9 cellular contexts compared by ENCODE assay signal in the genomic region with DNA sequence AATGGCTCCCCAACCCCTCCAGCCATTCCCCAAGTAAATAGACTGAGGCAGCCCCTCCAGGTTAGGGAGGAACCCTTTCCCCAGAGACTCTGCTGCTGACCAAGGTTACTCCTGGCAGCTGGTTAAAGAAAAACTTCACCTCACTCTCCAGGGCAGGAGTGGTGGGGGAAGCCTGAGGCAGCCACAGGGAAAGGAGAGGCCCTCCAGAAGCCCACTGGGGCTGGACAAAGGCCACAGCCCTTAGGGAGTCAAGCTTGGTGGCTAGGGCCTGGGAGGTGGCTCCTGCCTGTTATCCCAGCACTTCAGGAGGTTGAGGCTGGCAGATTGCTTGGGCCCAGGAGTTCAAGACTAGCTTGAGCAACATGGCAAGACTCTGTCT. TPM values are rescaled to one million over a fixed set of nuclear protein-coding genes. Genes with fewer than 3 reads are reported as not detected.
A peak's percentile ranks its signal among the peaks of the same experiment; 100 is the strongest.
DNase-seq lines count a peak whose midpoint lies in the region; ATAC-seq and TF ChIP-seq lines count a peak whose summit lies in the region.
"Had no signal": no experiment of that assay in that cellular context is flagged by ENCODE, and none has a peak within 500 bp of the region (broad histone marks: within the 10 kb centered on the region; RNA-seq: fewer than 3 reads in every experiment).

No MANE protein-coding gene starts in this region.

- peaks cover 28 to 30% of the 10 kb centered on the region in 2 donors for H3K4me1 Mint-ChIP-seq in effector memory CD8-positive, alpha-beta T cell (ENCODE audit: low read depth in 2 of 2)
- peaks cover 34% of the 10 kb centered on the region for H3K4me1 Mint-ChIP-seq in neural crest cell

- DNase-seq in AG09309 (ENCODE audit: low read depth) = no peak
- no peak for DNase-seq in NB4 (ENCODE audit: low read depth)
- DNase-seq in effector memory CD8-positive, alpha-beta T cell = no peak
- no peak for DNase-seq in neural crest cell (ENCODE audit: low read depth, low spot score)
- no peak for DNase-seq in NCI-H510A (lab: John Stamatoyannopoulos, UW)
- DNase-seq in medulla oblongata (ENCODE audit: extremely low spot score) = no peak
- DNase-seq: Kasumi-1 had no signal

- ATAC-seq in effector memory CD8-positive, alpha-beta T cell (replicated peaks) = no peak
- ATAC-seq in HG02970 (IDR thresholded peaks at IDR 0.05; ENCODE audit: low FRiP score, unreplicated experiment) (no peak), GM19467 (IDR thresholded peaks at IDR 0.05; ENCODE audit: unreplicated experiment) (no peak)

- no peak for TF ChIP-seq POLR2A in NB4 (IDR thresholded peaks at IDR 0.05; ENCODE audit: extremely low read depth, insufficient read length)

- H3K27me3 Mint-ChIP-seq in effector memory CD8-positive, alpha-beta T cell = no peaks in the 10 kb centered on the region
- H3K27me3 Mint-ChIP-seq in neural crest cell (ENCODE audit: low read depth) = peaks cover 8% of the 10 kb centered on the region

- H3K27ac Mint-ChIP-seq in effector memory CD8-positive, alpha-beta T cell = peak overlapping the region; percentile 90 to 97
- H3K27ac Mint-ChIP-seq in neural crest cell (ENCODE audit: unreplicated experiment) = no peak overlapping the region

- peak overlapping the region; percentile 92 to 95 for H3K4me3 Mint-ChIP-seq in effector memory CD8-positive, alpha-beta T cell
- peak overlapping the region; percentile 88 for H3K4me3 Mint-ChIP-seq in neural crest cell

- no peaks in the 10 kb centered on the region for H3K9me3 Mint-ChIP-seq in effector memory CD8-positive, alpha-beta T cell
- H3K9me3 Mint-ChIP-seq in neural crest cell = no peaks in the 10 kb centered on the region

- peaks cover 21% of the 10 kb centered on the region for H3K36me3 Mint-ChIP-seq in effector memory CD8-positive, alpha-beta T cell (ENCODE audit: insufficient read depth)
- peaks cover 2% of the 10 kb centered on the region for H3K36me3 Mint-ChIP-seq in neural crest cell (ENCODE audit: low read depth)

- H3K4me3 ChIP-seq in AG09309 (ENCODE audit: control insufficient read depth, low read depth, low read length) (peak overlapping the region; percentile 69), NB4 (ENCODE audit: low read depth, low read length) (peak overlapping the region; percentile 80)

- no peak for TF ChIP-seq CTCF in AG09309 (IDR thresholded peaks at IDR 0.05; ENCODE audit: control insufficient read depth, insufficient read depth, low read depth, low read length, missing control alignments)
- TF ChIP-seq CTCF in NB4 (IDR thresholded peaks at IDR 0.05; ENCODE audit: low read depth, low read length) = no peak
- TF ChIP-seq CTCF in neural crest cell (conservative IDR thresholded peaks at IDR 0.05) = no peak

RNA-seq across cellular contexts. Expression of a gene that starts 0.9 kb away (rescaled TPM):
- 29.9 and 32.5 TPM in 2 replicates for total RNA-seq in neural crest cell

RNA-seq across cellular contexts. Expression of a gene that starts 9.4 kb away (rescaled TPM):
- total RNA-seq in neural crest cell = 12.3 and 14.8 TPM in 2 replicates

RNA-seq across cellular contexts. Expression of a gene that starts 10.4 kb away (rescaled TPM):
- total RNA-seq in neural crest cell = 4.7 and 6.2 TPM in 2 replicates

RNA-seq across cellular contexts. Expression of a gene that starts 11.4 kb away (rescaled TPM):
- 1,471 and 1,533 TPM in 2 replicates for total RNA-seq in neural crest cell

RNA-seq across cellular contexts. Expression of a gene that starts 17.0 kb away (rescaled TPM):
- 228 and 235 TPM in 2 replicates for total RNA-seq in neural crest cell
